In genomic region chr1:155255243-155256100, GRCh38 we compare ENCODE assay signal across 8 cellular contexts. TPM values are rescaled to one million over a fixed set of nuclear protein-coding genes. Genes with fewer than 3 reads are reported as not detected.
A peak's percentile ranks its signal among the peaks of the same experiment; 100 is the strongest.
DNase-seq lines count a peak whose midpoint lies in the region; ATAC-seq and TF ChIP-seq lines count a peak whose summit lies in the region.

TSS of gene ENTREP3 (minus strand) at chr1:155255483. CDS start at chr1:155254877, 606 bp downstream.

- POLR2A ChIA-PET in CD4-positive, alpha-beta memory T cell (lab: Charles Lee; ENCODE audit: partially characterized antibody): interaction anchor here (0.8 to 3.6 kb wide), 8 partner anchors 11 to 315 kb away, joined by 3 to 17 read pairs (median 4); partner anchors contain the start of genes ASH1L and CLK2
- POLR2A ChIA-PET in activated naive CD8-positive, alpha-beta T cell treated with anti-CD3 and anti-CD28 coated beads, Interleukin-2, amount 10 ng/mL, durations not matched to agents 7 days and 5 days (lab: Charles Lee): interaction anchor here (0.6 to 1.5 kb wide), 7 partner anchors 8 to 68 kb away, joined by 3 to 8 read pairs (median 4); partner anchors contain the start of genes CLK2 and RUSC1

- peak; percentile 59 for ATAC-seq in GM21447 (IDR thresholded peaks at IDR 0.05; ENCODE audit: unreplicated experiment)
- peak; percentile 60 for ATAC-seq in activated naive CD8-positive, alpha-beta T cell treated with anti-CD3 and anti-CD28 coated beads, Interleukin-2, amount 10 ng/mL, durations not matched to agents 7 days and 5 days (ENCODE audit: low read depth)

- H3K36me3 ChIP-seq in CD4-positive, alpha-beta memory T cell (ENCODE audit: insufficient read depth, low read length): peaks cover 28% of the 10 kb centered on the region
- H3K36me3 ChIP-seq in SU-DHL-6 (ENCODE audit: low read length) (no peaks in the 10 kb centered on the region), osteoblast (ENCODE audit: insufficient read depth, low read length) (peaks cover 38% of the 10 kb centered on the region), tibial artery (peaks cover 0 to 42% (median 10%) of the 10 kb centered on the region in 3 donors)

- H3K9ac ChIP-seq in SU-DHL-6 (ENCODE audit: low read length): peak within 1 kb of the TSS; percentile 76

- H3F3A ChIP-seq in SU-DHL-6 (ENCODE audit: insufficient read depth): peaks cover 14% of the 10 kb centered on the region; the same call in 1 of the 2 replicates

- peak; percentile 62 to 77 (median 67) for DNase-seq in CD4-positive, alpha-beta memory T cell
- peak; percentile 81 for DNase-seq in NCI-H1048 (lab: John Stamatoyannopoulos, UW)
- peak; percentile 81 for DNase-seq in activated naive CD8-positive, alpha-beta T cell treated with anti-CD3 and anti-CD28 coated beads, Interleukin-2, amount 10 ng/mL, durations not matched to agents 7 days and 5 days
- DNase-seq in glutamatergic neuron: peak; percentile 93
- peak; percentile 99 for DNase-seq in osteoblast (ENCODE audit: insufficient read length, low spot score, missing footprints)
- DNase-seq in tibial artery: peak; percentile 88 to 94

- H3K27ac Mint-ChIP-seq in CD4-positive, alpha-beta memory T cell: peak within 1 kb of the TSS; percentile 53 to 94 (median 77)
- peak within 1 kb of the TSS; percentile 73 for H3K27ac Mint-ChIP-seq in activated naive CD8-positive, alpha-beta T cell treated with anti-CD3 and anti-CD28 coated beads, Interleukin-2, amount 10 ng/mL, durations not matched to agents 7 days and 5 days
- peak within 1 kb of the TSS; percentile 77 for H3K27ac Mint-ChIP-seq in glutamatergic neuron (ENCODE audit: unreplicated experiment)

- H3K79me2 ChIP-seq in SU-DHL-6 (ENCODE audit: insufficient read depth, low read length) (peaks cover 4% of the 10 kb centered on the region; the same call in 1 of the 2 replicates), osteoblast (ENCODE audit: insufficient read depth, low read length) (peaks cover 29% of the 10 kb centered on the region)

- peaks cover 18 to 49% (median 32%) of the 10 kb centered on the region in 4 donors for H3K4me1 Mint-ChIP-seq in CD4-positive, alpha-beta memory T cell
- peaks cover 18% of the 10 kb centered on the region for H3K4me1 Mint-ChIP-seq in activated naive CD8-positive, alpha-beta T cell treated with anti-CD3 and anti-CD28 coated beads, Interleukin-2, amount 10 ng/mL, durations not matched to agents 7 days and 5 days
- H3K4me1 Mint-ChIP-seq in glutamatergic neuron (ENCODE audit: low read depth, unreplicated experiment): peaks cover 30% of the 10 kb centered on the region

- H3K9me3 Mint-ChIP-seq in CD4-positive, alpha-beta memory T cell: no peaks in the 10 kb centered on the region
- no peaks in the 10 kb centered on the region for H3K9me3 Mint-ChIP-seq in activated naive CD8-positive, alpha-beta T cell treated with anti-CD3 and anti-CD28 coated beads, Interleukin-2, amount 10 ng/mL, durations not matched to agents 7 days and 5 days
- peaks cover 12% of the 10 kb centered on the region for H3K9me3 Mint-ChIP-seq in glutamatergic neuron (ENCODE audit: unreplicated experiment)

- H3K27ac ChIP-seq in CD4-positive, alpha-beta memory T cell (ENCODE audit: low read depth, low read length): peak within 1 kb of the TSS; percentile 52
- peak within 1 kb of the TSS; percentile 57 for H3K27ac ChIP-seq in SU-DHL-6 (ENCODE audit: low read depth, low read length)
- H3K27ac ChIP-seq in osteoblast (ENCODE audit: low read depth, low read length): peak within 1 kb of the TSS; percentile 87
- H3K27ac ChIP-seq in tibial artery: peak within 1 kb of the TSS; percentile 96 to 97

- no peaks in the 10 kb centered on the region for H3K9me3 ChIP-seq in CD4-positive, alpha-beta memory T cell (ENCODE audit: control insufficient read depth in 1 of 2, low read length in 2 of 2)
- H3K9me3 ChIP-seq in SU-DHL-6 (ENCODE audit: insufficient read depth, low read length) (no peaks in the 10 kb centered on the region), osteoblast (ENCODE audit: low read depth, low read length) (no peaks in the 10 kb centered on the region), tibial artery (no peaks in the 10 kb centered on the region)

- H3K36me3 Mint-ChIP-seq in CD4-positive, alpha-beta memory T cell: peaks cover 18 to 26% of the 10 kb centered on the region in 2 donors
- peaks cover 5% of the 10 kb centered on the region for H3K36me3 Mint-ChIP-seq in activated naive CD8-positive, alpha-beta T cell treated with anti-CD3 and anti-CD28 coated beads, Interleukin-2, amount 10 ng/mL, durations not matched to agents 7 days and 5 days
- H3K36me3 Mint-ChIP-seq in glutamatergic neuron (ENCODE audit: unreplicated experiment): peaks cover 12% of the 10 kb centered on the region

- H3K4me2 ChIP-seq in SU-DHL-6 (ENCODE audit: low read depth, low read length, poor library complexity, severe bottlenecking): peak within 1 kb of the TSS; percentile 51
- H3K4me2 ChIP-seq in osteoblast (ENCODE audit: insufficient read depth, low read length): peak within 1 kb of the TSS; percentile 90

- intact Hi-C loops in CD4-positive, alpha-beta memory T cell (cut with micrococcal nuclease): loop anchor here (1.0 kb wide), 1 partner anchor 18 kb away; the partner anchor contains the start of gene CLK2
- intact Hi-C loops in tibial artery (cut with DNase I; ENCODE audit: low total_unique reads): no loop called here

- H3K27me3 ChIP-seq in CD4-positive, alpha-beta memory T cell (ENCODE audit: insufficient read depth, low read length): no peaks in the 10 kb centered on the region
- no peaks in the 10 kb centered on the region for H3K27me3 ChIP-seq in SU-DHL-6 (ENCODE audit: low read length)
- H3K27me3 ChIP-seq in osteoblast (ENCODE audit: insufficient read depth, low read length): no peaks in the 10 kb centered on the region
- no peaks in the 10 kb centered on the region for H3K27me3 ChIP-seq in tibial artery

- no peaks in the 10 kb centered on the region for H4K20me1 ChIP-seq in SU-DHL-6 (ENCODE audit: low read depth, low read length)
- peaks cover 3% of the 10 kb centered on the region for H4K20me1 ChIP-seq in osteoblast (ENCODE audit: insufficient read depth, low read length)

- H3K27me3 Mint-ChIP-seq in CD4-positive, alpha-beta memory T cell: no peaks in the 10 kb centered on the region
- H3K27me3 Mint-ChIP-seq in activated naive CD8-positive, alpha-beta T cell treated with anti-CD3 and anti-CD28 coated beads, Interleukin-2, amount 10 ng/mL, durations not matched to agents 7 days and 5 days: no peaks in the 10 kb centered on the region
- H3K27me3 Mint-ChIP-seq in glutamatergic neuron (ENCODE audit: unreplicated experiment): peaks cover 12% of the 10 kb centered on the region

- no peak for TF ChIP-seq CTCF in SU-DHL-6 (IDR thresholded peaks at IDR 0.05; ENCODE audit: insufficient read depth, low read length, poor library complexity, severe bottlenecking)
- no peak for TF ChIP-seq CTCF in glutamatergic neuron (IDR thresholded peaks at IDR 0.05; ENCODE audit: partially characterized antibody, unreplicated experiment)
- no peak for TF ChIP-seq CTCF in osteoblast (IDR thresholded peaks at IDR 0.05; ENCODE audit: extremely low read depth, low read depth, low read length)
- peak; percentile 21 to 25 for TF ChIP-seq CTCF in tibial artery (IDR thresholded peaks at IDR 0.05)

- H3K4me3 ChIP-seq in CD4-positive, alpha-beta memory T cell (ENCODE audit: low read length in 2 of 2): peak within 1 kb of the TSS; percentile 42 to 67
- H3K4me3 ChIP-seq in SU-DHL-6 (ENCODE audit: insufficient read depth, low read length, poor library complexity, severe bottlenecking): peak within 1 kb of the TSS; percentile 71
- H3K4me3 ChIP-seq in osteoblast (ENCODE audit: insufficient read depth, low read length): peak within 1 kb of the TSS; percentile 88
- peak within 1 kb of the TSS; percentile 74 to 79 for H3K4me3 ChIP-seq in tibial artery

- H2AFZ ChIP-seq in SU-DHL-6 (ENCODE audit: low read depth, low read length, severe bottlenecking) (peak within 1 kb of the TSS; percentile 44), osteoblast (ENCODE audit: low read length) (peak within 1 kb of the TSS; percentile 94)

- H3K4me1 ChIP-seq in CD4-positive, alpha-beta memory T cell (ENCODE audit: insufficient read depth, low read length): peaks cover 23% of the 10 kb centered on the region
- H3K4me1 ChIP-seq in osteoblast (ENCODE audit: insufficient read depth, low read length): peaks cover 29% of the 10 kb centered on the region
- H3K4me1 ChIP-seq in tibial artery: peaks cover 0 to 47% (median 34%) of the 10 kb centered on the region in 4 donors

- CTCF ChIA-PET in CD4-positive, alpha-beta memory T cell (lab: Charles Lee; ENCODE audit: partially characterized antibody): interaction anchor here (1.4 kb wide), 1 partner anchor 68 kb away, joined by 4 read pairs; no protein-coding TSS in a partner anchor

- H3K4me3 Mint-ChIP-seq in CD4-positive, alpha-beta memory T cell: peak within 1 kb of the TSS; percentile 79 to 87 (median 83)
- peak within 1 kb of the TSS; percentile 80 for H3K4me3 Mint-ChIP-seq in activated naive CD8-positive, alpha-beta T cell treated with anti-CD3 and anti-CD28 coated beads, Interleukin-2, amount 10 ng/mL, durations not matched to agents 7 days and 5 days
- peak within 1 kb of the TSS; percentile 83 for H3K4me3 Mint-ChIP-seq in glutamatergic neuron (ENCODE audit: unreplicated experiment)

- no peaks in the 10 kb centered on the region for H3K9me2 ChIP-seq in SU-DHL-6 (replicated peaks; ENCODE audit: insufficient read depth, low read length)

RNA-seq across cellular contexts. Expression of gene ENTREP3, which starts in this region (rescaled TPM):
- total RNA-seq in CD4-positive, alpha-beta memory T cell: 10 to 100 TPM; 10.5 to 12.2 TPM
- polyA plus RNA-seq in CD4-positive, alpha-beta memory T cell: 1 to 10 TPM in 1 of 2 donors, under 1 TPM in 1; 0.50 to 1.8 TPM
- total RNA-seq in activated naive CD8-positive, alpha-beta T cell treated with anti-CD3 and anti-CD28 coated beads, Interleukin-2, amount 10 ng/mL, durations not matched to agents 7 days and 5 days: 10 to 100 TPM; 26.0 to 29.4 TPM
- total RNA-seq in glutamatergic neuron (ENCODE audit: unreplicated experiment) (51.2 TPM), osteoblast (6.5 and 7.7 TPM in 2 replicates)

Comparison
In these comparisons a context has a peak if more than half of its experiments do, and no peak if none do; other contexts are left out.
1. Peak in every context shown above with its lines: DNase-seq, ATAC-seq, H3K4me3 ChIP-seq and H3K27ac ChIP-seq.
2. CTCF ChIP-seq: peak in tibial artery (2 of 2); none in SU-DHL-6 (single experiment), glutamatergic neuron (single experiment) and osteoblast (single experiment).